1 cellular context compared by ENCODE assay signal in the genomic region with DNA sequence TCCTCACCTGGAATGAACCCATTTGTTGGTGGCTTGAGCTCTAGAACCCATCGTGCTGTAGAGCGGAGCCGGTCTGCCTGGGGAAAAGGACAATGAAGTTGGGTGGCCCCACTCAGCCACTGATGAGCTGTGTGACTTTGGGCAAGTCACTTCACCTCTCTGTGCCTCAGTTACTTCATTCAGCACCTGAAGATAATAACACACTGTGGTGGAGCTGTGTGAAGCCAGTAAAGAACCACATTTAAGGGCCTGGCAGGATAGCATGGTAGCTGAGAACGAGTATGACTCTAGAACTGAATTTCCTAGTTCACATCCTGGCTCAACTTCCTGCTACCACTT.
TF ChIP-seq lines count a peak whose summit lies in the region.

No MANE protein-coding gene starts in this region.

TF ChIP-seq in endothelial cell of umbilical vein, 7 proteins besides CTCF, POLR2A, EP300 and RAD21 (continued from another document):
- TF ChIP-seq MAX (IDR thresholded peaks at IDR 0.05; ENCODE audit: insufficient read depth, insufficient read length) (no peak), EZH2 (IDR thresholded peaks at IDR 0.05; ENCODE audit: borderline replicate concordance, low read depth, low read length, severe bottlenecking) (no peak), POLR2AphosphoS5 (IDR thresholded peaks at IDR 0.05; ENCODE audit: insufficient read depth, low read depth, low read length) (no peak), JUN (IDR thresholded peaks at IDR 0.05; ENCODE audit: borderline replicate concordance, insufficient read depth, insufficient read length, low read depth) (no peak)
